Comparison of ENCODE assay signal across 2 cellular contexts in genomic region chr4:188657365-188657764, GRCh38.
TF ChIP-seq lines count a peak whose summit lies in the region.

No MANE protein-coding gene starts in this region.

TF ChIP-seq in HepG2, 621 proteins besides CTCF, POLR2A, EP300 and RAD21 (continued from another document):
- TF ChIP-seq GPBP1L1 (CRISPR knock-in tag; IDR thresholded peaks at IDR 0.05) (no peak), ZNF816 (CRISPR knock-in tag; IDR thresholded peaks at IDR 0.05; ENCODE audit: borderline replicate concordance) (no peak), REST (IDR thresholded peaks at IDR 0.05; ENCODE audit: borderline replicate concordance in 1 of 2, low read depth in 1 of 2, low read length in 2 of 2) (no peak), MAZ (IDR thresholded peaks at IDR 0.05; ENCODE audit: borderline replicate concordance, low read depth, low read length) (no peak), MAZ (CRISPR knock-in tag; IDR thresholded peaks at IDR 0.05; ENCODE audit: low read depth) (no peak), ZNF256 (CRISPR knock-in tag; conservative IDR thresholded peaks at IDR 0.05) (no peak), GZF1 (CRISPR knock-in tag; IDR thresholded peaks at IDR 0.05) (no peak), STAT6 (CRISPR knock-in tag; IDR thresholded peaks at IDR 0.05; ENCODE audit: borderline replicate concordance) (no peak), NR2F1 (CRISPR knock-in tag; IDR thresholded peaks at IDR 0.05) (no peak), POLR2G (IDR thresholded peaks at IDR 0.05; ENCODE audit: low read depth, low read length) (no peak), FOXJ3 (CRISPR knock-in tag; IDR thresholded peaks at IDR 0.05; ENCODE audit: borderline replicate concordance) (no peak)

TF ChIP-seq in WTC11, 78 proteins besides CTCF, POLR2A, EP300 and RAD21 (continued from another document):
- TF ChIP-seq AR (CRISPR knock-in tag; IDR thresholded peaks at IDR 0.05) (no peak), SOX15 (CRISPR knock-in tag; IDR thresholded peaks at IDR 0.05) (no peak), HMGA2 (CRISPR knock-in tag; IDR thresholded peaks at IDR 0.05) (no peak), ATF6 (CRISPR knock-in tag; IDR thresholded peaks at IDR 0.05) (no peak), CDX4 (CRISPR knock-in tag; IDR thresholded peaks at IDR 0.05; ENCODE audit: borderline replicate concordance) (no peak), GTF2I (CRISPR knock-in tag; conservative IDR thresholded peaks at IDR 0.05) (no peak), ZNF416 (CRISPR knock-in tag; IDR thresholded peaks at IDR 0.05) (no peak), E2F1 (CRISPR knock-in tag; IDR thresholded peaks at IDR 0.05) (no peak), USF2 (CRISPR knock-in tag; IDR thresholded peaks at IDR 0.05) (no peak), ATF2 (CRISPR knock-in tag; IDR thresholded peaks at IDR 0.05; ENCODE audit: borderline replicate concordance, low read depth) (no peak)
